Comparison of ENCODE assay signal across 1 cellular context in the genomic region with DNA sequence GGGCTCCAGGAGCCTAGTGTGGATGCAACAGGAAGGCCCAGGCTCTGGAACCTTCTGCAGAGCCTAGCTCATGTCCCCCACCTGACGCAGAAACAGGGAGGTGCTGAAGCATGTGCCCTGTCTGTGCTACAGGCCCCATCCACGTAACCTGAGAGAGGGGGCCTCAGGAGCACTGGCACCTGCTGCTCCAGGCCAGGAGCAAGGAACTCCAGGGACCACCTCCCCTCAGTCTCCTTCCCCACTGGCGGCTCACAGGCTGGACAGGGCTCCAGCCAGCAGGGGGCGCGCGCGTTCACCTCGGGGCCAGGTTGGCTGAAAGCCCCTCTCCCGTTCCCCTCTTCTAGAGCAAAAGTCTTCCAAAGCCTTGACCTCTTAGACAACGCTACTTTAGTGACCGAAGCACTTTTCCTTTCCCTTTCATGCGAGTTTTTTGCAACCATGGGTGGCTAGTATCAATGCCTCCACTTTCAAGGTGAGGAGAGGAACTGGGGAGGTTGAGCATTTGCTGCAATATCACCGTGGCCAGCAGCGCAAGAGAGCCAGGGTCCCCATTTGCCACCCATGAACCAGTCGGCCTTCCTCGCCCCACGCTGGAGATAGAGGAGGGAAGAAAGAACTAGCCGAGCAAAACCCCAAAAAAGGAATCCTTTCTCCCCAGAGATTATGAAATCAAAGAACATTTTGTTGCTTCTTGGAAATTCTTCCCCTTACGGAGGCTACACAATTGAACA.
A peak's percentile ranks its signal among the peaks of the same experiment; 100 is the strongest.
TF ChIP-seq lines count a peak whose summit lies in the region.

No MANE protein-coding gene starts in this region.

TF ChIP-seq in HepG2, 621 proteins besides CTCF, POLR2A, EP300 and RAD21 (continued from another document):
- TF ChIP-seq, protein P1, sequence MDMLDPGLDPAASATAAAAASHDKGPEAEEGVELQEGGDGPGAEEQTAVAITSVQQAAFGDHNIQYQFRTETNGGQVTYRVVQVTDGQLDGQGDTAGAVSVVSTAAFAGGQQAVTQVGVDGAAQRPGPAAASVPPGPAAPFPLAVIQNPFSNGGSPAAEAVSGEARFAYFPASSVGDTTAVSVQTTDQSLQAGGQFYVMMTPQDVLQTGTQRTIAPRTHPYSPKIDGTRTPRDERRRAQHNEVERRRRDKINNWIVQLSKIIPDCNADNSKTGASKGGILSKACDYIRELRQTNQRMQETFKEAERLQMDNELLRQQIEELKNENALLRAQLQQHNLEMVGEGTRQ (IDR thresholded peaks at IDR 0.05; ENCODE audit: low read depth, low read length): no peak
- TF ChIP-seq, protein P1 (CRISPR knock-in tag; IDR thresholded peaks at IDR 0.05; ENCODE audit: borderline replicate concordance): no peak
- TF ChIP-seq, protein P2, sequence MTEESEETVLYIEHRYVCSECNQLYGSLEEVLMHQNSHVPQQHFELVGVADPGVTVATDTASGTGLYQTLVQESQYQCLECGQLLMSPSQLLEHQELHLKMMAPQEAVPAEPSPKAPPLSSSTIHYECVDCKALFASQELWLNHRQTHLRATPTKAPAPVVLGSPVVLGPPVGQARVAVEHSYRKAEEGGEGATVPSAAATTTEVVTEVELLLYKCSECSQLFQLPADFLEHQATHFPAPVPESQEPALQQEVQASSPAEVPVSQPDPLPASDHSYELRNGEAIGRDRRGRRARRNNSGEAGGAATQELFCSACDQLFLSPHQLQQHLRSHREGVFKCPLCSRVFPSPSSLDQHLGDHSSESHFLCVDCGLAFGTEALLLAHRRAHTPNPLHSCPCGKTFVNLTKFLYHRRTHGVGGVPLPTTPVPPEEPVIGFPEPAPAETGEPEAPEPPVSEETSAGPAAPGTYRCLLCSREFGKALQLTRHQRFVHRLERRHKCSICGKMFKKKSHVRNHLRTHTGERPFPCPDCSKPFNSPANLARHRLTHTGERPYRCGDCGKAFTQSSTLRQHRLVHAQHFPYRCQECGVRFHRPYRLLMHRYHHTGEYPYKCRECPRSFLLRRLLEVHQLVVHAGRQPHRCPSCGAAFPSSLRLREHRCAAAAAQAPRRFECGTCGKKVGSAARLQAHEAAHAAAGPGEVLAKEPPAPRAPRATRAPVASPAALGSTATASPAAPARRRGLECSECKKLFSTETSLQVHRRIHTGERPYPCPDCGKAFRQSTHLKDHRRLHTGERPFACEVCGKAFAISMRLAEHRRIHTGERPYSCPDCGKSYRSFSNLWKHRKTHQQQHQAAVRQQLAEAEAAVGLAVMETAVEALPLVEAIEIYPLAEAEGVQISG (CRISPR knock-in tag; IDR thresholded peaks at IDR 0.05): peak; percentile 81
- no peak for TF ChIP-seq JUND (CRISPR knock-in tag; IDR thresholded peaks at IDR 0.05)
- TF ChIP-seq, protein P3, sequence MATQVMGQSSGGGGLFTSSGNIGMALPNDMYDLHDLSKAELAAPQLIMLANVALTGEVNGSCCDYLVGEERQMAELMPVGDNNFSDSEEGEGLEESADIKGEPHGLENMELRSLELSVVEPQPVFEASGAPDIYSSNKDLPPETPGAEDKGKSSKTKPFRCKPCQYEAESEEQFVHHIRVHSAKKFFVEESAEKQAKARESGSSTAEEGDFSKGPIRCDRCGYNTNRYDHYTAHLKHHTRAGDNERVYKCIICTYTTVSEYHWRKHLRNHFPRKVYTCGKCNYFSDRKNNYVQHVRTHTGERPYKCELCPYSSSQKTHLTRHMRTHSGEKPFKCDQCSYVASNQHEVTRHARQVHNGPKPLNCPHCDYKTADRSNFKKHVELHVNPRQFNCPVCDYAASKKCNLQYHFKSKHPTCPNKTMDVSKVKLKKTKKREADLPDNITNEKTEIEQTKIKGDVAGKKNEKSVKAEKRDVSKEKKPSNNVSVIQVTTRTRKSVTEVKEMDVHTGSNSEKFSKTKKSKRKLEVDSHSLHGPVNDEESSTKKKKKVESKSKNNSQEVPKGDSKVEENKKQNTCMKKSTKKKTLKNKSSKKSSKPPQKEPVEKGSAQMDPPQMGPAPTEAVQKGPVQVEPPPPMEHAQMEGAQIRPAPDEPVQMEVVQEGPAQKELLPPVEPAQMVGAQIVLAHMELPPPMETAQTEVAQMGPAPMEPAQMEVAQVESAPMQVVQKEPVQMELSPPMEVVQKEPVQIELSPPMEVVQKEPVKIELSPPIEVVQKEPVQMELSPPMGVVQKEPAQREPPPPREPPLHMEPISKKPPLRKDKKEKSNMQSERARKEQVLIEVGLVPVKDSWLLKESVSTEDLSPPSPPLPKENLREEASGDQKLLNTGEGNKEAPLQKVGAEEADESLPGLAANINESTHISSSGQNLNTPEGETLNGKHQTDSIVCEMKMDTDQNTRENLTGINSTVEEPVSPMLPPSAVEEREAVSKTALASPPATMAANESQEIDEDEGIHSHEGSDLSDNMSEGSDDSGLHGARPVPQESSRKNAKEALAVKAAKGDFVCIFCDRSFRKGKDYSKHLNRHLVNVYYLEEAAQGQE (IDR thresholded peaks at IDR 0.05; ENCODE audit: borderline replicate concordance in 1 of 2, low read depth in 1 of 2, low read length in 2 of 2): no peak
- TF ChIP-seq NCOA2 (CRISPR knock-in tag; IDR thresholded peaks at IDR 0.05): peak; percentile 37; the same call in 1 of the 2 replicates
- TF ChIP-seq PHF5A (CRISPR knock-in tag; IDR thresholded peaks at IDR 0.05; ENCODE audit: low read depth, unreplicated experiment): peak; percentile 25
- no peak for TF ChIP-seq CENPX (CRISPR knock-in tag; IDR thresholded peaks at IDR 0.05)
- TF ChIP-seq SAP130 (CRISPR knock-in tag; IDR thresholded peaks at IDR 0.05; ENCODE audit: low read depth): peak; percentile 68
- TF ChIP-seq ZNF264 (CRISPR knock-in tag; IDR thresholded peaks at IDR 0.05): 0 out of 2 replicates have a peak, but pooled peaks have one; percentile 58
- 0 out of 2 replicates have a peak, but pooled peaks have one; percentile 1 for TF ChIP-seq MXD4 (CRISPR knock-in tag; IDR thresholded peaks at IDR 0.05)
- TF ChIP-seq, protein P4, sequence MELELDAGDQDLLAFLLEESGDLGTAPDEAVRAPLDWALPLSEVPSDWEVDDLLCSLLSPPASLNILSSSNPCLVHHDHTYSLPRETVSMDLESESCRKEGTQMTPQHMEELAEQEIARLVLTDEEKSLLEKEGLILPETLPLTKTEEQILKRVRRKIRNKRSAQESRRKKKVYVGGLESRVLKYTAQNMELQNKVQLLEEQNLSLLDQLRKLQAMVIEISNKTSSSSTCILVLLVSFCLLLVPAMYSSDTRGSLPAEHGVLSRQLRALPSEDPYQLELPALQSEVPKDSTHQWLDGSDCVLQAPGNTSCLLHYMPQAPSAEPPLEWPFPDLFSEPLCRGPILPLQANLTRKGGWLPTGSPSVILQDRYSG (CRISPR knock-in tag; IDR thresholded peaks at IDR 0.05): 0 out of 2 replicates have a peak, but pooled peaks have one; percentile 8
- TF ChIP-seq MEIS2 (CRISPR knock-in tag; IDR thresholded peaks at IDR 0.05): 0 out of 2 replicates have a peak, but pooled peaks have one; percentile 26
